In the genomic region with DNA sequence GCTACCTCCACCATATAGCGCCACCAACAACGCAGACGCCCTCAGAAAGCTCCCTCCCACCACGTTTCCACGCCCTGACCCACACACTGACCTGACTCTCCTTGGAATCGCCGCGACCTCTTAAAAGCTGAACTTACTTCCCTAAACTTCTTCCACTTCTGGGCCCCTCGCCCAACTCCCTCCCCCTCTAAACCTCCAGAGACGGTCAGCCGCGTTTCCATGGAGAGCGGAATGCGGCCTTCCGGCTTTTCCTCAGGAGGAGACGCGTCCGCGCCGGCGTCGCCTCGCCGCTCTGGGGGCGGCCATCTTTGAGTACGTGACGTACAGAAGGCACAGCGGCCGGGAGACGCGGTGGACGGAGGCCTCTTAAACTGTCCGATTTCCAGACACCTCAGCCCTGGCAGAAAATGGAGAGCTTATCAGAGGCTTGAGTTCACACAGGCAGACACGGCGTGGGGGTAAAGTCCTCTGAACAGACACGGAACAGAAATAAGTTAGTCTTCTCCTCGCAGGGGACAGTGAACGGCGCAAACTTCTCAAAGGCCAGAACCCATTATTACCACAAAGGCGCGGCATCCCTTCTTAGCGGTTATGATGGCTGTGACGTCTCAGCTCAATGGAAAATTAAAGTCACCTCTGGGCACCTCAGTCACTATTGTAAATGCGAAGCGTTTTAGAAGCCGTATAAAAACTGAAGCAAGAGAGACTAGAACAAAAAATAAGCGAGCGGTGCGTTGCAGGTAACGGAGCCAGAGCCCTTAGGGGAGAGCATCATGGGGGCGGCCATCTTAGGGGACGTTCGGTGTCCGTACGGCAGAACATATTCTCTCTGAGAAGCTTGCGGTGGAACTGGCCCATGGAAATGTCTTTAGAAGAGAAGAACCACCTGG, we compare ENCODE assay signal across 1 cellular context.
A peak's percentile ranks its signal among the peaks of the same experiment; 100 is the strongest.
TF ChIP-seq lines count a peak whose summit lies in the region.

A gene (minus strand): TSS at position 235 of the 890 bp plus-strand sequence. CDS start 1,970 bp downstream, outside the sequence.

TF ChIP-seq in K562, 482 proteins besides CTCF, POLR2A, EP300 and RAD21 (continued from another document and continues in another):
- TF ChIP-seq CHD2 (IDR thresholded peaks at IDR 0.05; ENCODE audit: low read depth, low read length), result no peak
- TF ChIP-seq BACH1 (tag; IDR thresholded peaks at IDR 0.05), result peak; percentile 80; the same call in 1 of the 2 replicates
- 0 out of 2 replicates have a peak, but pooled peaks have one; percentile 48 for TF ChIP-seq MBD2 (IDR thresholded peaks at IDR 0.05; ENCODE audit: borderline replicate concordance, low read depth)
- TF ChIP-seq, protein P1, sequence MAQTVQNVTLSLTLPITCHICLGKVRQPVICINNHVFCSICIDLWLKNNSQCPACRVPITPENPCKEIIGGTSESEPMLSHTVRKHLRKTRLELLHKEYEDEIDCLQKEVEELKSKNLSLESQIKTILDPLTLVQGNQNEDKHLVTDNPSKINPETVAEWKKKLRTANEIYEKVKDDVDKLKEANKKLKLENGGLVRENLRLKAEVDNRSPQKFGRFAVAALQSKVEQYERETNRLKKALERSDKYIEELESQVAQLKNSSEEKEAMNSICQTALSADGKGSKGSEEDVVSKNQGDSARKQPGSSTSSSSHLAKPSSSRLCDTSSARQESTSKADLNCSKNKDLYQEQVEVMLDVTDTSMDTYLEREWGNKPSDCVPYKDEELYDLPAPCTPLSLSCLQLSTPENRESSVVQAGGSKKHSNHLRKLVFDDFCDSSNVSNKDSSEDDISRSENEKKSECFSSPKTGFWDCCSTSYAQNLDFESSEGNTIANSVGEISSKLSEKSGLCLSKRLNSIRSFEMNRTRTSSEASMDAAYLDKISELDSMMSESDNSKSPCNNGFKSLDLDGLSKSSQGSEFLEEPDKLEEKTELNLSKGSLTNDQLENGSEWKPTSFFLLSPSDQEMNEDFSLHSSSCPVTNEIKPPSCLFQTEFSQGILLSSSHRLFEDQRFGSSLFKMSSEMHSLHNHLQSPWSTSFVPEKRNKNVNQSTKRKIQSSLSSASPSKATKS (CRISPR knock-in tag; IDR thresholded peaks at IDR 0.05), result no peak
- no peak for TF ChIP-seq ZZZ3 (IDR thresholded peaks at IDR 0.05)
- TF ChIP-seq NELFE (IDR thresholded peaks at IDR 0.05; ENCODE audit: insufficient read depth, insufficient read length), result no peak
- TF ChIP-seq, protein P2, sequence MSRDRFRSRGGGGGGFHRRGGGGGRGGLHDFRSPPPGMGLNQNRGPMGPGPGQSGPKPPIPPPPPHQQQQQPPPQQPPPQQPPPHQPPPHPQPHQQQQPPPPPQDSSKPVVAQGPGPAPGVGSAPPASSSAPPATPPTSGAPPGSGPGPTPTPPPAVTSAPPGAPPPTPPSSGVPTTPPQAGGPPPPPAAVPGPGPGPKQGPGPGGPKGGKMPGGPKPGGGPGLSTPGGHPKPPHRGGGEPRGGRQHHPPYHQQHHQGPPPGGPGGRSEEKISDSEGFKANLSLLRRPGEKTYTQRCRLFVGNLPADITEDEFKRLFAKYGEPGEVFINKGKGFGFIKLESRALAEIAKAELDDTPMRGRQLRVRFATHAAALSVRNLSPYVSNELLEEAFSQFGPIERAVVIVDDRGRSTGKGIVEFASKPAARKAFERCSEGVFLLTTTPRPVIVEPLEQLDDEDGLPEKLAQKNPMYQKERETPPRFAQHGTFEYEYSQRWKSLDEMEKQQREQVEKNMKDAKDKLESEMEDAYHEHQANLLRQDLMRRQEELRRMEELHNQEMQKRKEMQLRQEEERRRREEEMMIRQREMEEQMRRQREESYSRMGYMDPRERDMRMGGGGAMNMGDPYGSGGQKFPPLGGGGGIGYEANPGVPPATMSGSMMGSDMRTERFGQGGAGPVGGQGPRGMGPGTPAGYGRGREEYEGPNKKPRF (IDR thresholded peaks at IDR 0.05; ENCODE audit: low read depth, low read length), result no peak
- TF ChIP-seq PURB (CRISPR knock-in tag; IDR thresholded peaks at IDR 0.05; ENCODE audit: low read depth), result no peak
- 0 out of 2 replicates have a peak, but pooled peaks have one; percentile 54 for TF ChIP-seq CBFB (CRISPR knock-in tag; IDR thresholded peaks at IDR 0.05)
- TF ChIP-seq TCF7L2 (IDR thresholded peaks at IDR 0.05; ENCODE audit: low read depth, low read length), result peak; percentile 87
- TF ChIP-seq SIRT6 (IDR thresholded peaks at IDR 0.05; ENCODE audit: low read depth, low read length), result no peak
- TF ChIP-seq GTF2F1 (IDR thresholded peaks at IDR 0.05; ENCODE audit: low read depth, low read length), result no peak
- TF ChIP-seq ASH1L (IDR thresholded peaks at IDR 0.05; ENCODE audit: borderline replicate concordance, low read depth, partially characterized antibody), result peak; percentile 54
- TF ChIP-seq ZNF77 (CRISPR knock-in tag; IDR thresholded peaks at IDR 0.05), result no peak
- no peak for TF ChIP-seq RBM39 (optimal IDR thresholded peaks at IDR 0.05; ENCODE audit: low read depth, low read length)
- TF ChIP-seq, protein P3, sequence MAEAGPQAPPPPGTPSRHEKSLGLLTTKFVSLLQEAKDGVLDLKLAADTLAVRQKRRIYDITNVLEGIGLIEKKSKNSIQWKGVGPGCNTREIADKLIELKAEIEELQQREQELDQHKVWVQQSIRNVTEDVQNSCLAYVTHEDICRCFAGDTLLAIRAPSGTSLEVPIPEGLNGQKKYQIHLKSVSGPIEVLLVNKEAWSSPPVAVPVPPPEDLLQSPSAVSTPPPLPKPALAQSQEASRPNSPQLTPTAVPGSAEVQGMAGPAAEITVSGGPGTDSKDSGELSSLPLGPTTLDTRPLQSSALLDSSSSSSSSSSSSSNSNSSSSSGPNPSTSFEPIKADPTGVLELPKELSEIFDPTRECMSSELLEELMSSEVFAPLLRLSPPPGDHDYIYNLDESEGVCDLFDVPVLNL (CRISPR knock-in tag; IDR thresholded peaks at IDR 0.05; ENCODE audit: low read depth), result no peak; the same call in 1 of the 2 replicates
- TF ChIP-seq ZNF586 (CRISPR knock-in tag; conservative IDR thresholded peaks at IDR 0.05), result no peak
- peak; percentile 83 for TF ChIP-seq TBP (optimal IDR thresholded peaks at IDR 0.05; ENCODE audit: low read depth, low read length)
- TF ChIP-seq NFE2L1 (tag; IDR thresholded peaks at IDR 0.05; ENCODE audit: borderline replicate concordance, low read depth), result no peak
- TF ChIP-seq, protein P4, sequence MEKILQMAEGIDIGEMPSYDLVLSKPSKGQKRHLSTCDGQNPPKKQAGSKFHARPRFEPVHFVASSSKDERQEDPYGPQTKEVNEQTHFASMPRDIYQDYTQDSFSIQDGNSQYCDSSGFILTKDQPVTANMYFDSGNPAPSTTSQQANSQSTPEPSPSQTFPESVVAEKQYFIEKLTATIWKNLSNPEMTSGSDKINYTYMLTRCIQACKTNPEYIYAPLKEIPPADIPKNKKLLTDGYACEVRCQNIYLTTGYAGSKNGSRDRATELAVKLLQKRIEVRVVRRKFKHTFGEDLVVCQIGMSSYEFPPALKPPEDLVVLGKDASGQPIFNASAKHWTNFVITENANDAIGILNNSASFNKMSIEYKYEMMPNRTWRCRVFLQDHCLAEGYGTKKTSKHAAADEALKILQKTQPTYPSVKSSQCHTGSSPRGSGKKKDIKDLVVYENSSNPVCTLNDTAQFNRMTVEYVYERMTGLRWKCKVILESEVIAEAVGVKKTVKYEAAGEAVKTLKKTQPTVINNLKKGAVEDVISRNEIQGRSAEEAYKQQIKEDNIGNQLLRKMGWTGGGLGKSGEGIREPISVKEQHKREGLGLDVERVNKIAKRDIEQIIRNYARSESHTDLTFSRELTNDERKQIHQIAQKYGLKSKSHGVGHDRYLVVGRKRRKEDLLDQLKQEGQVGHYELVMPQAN (IDR thresholded peaks at IDR 0.05; ENCODE audit: borderline replicate concordance), result peak; percentile 83
- TF ChIP-seq ZNF436 (CRISPR knock-in tag; IDR thresholded peaks at IDR 0.05), result no peak
- no peak for TF ChIP-seq ZNF184 (CRISPR knock-in tag; IDR thresholded peaks at IDR 0.05)
- no peak for TF ChIP-seq TAF7 (tag; IDR thresholded peaks at IDR 0.05)
- peak; percentile 50; the same call in 1 of the 2 replicates for TF ChIP-seq ETV5 (CRISPR knock-in tag; IDR thresholded peaks at IDR 0.05; ENCODE audit: low read depth)
- peak; percentile 91 for TF ChIP-seq CXXC5 (CRISPR knock-in tag; IDR thresholded peaks at IDR 0.05)
- TF ChIP-seq, protein P5, sequence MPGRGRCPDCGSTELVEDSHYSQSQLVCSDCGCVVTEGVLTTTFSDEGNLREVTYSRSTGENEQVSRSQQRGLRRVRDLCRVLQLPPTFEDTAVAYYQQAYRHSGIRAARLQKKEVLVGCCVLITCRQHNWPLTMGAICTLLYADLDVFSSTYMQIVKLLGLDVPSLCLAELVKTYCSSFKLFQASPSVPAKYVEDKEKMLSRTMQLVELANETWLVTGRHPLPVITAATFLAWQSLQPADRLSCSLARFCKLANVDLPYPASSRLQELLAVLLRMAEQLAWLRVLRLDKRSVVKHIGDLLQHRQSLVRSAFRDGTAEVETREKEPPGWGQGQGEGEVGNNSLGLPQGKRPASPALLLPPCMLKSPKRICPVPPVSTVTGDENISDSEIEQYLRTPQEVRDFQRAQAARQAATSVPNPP (IDR thresholded peaks at IDR 0.05; ENCODE audit: borderline replicate concordance, insufficient read depth, insufficient read length), result no peak
- TF ChIP-seq, protein P6, sequence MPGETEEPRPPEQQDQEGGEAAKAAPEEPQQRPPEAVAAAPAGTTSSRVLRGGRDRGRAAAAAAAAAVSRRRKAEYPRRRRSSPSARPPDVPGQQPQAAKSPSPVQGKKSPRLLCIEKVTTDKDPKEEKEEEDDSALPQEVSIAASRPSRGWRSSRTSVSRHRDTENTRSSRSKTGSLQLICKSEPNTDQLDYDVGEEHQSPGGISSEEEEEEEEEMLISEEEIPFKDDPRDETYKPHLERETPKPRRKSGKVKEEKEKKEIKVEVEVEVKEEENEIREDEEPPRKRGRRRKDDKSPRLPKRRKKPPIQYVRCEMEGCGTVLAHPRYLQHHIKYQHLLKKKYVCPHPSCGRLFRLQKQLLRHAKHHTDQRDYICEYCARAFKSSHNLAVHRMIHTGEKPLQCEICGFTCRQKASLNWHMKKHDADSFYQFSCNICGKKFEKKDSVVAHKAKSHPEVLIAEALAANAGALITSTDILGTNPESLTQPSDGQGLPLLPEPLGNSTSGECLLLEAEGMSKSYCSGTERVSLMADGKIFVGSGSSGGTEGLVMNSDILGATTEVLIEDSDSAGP (CRISPR knock-in tag; IDR thresholded peaks at IDR 0.05), result no peak
- TF ChIP-seq, protein P7, sequence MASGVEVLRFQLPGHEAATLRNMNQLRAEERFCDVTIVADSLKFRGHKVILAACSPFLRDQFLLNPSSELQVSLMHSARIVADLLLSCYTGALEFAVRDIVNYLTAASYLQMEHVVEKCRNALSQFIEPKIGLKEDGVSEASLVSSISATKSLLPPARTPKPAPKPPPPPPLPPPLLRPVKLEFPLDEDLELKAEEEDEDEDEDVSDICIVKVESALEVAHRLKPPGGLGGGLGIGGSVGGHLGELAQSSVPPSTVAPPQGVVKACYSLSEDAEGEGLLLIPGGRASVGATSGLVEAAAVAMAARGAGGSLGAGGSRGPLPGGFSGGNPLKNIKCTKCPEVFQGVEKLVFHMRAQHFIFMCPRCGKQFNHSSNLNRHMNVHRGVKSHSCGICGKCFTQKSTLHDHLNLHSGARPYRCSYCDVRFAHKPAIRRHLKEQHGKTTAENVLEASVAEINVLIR (CRISPR knock-in tag; IDR thresholded peaks at IDR 0.05), result peak; percentile 63; the same call in 1 of the 2 replicates
- TF ChIP-seq ZNF408 (CRISPR knock-in tag; IDR thresholded peaks at IDR 0.05; ENCODE audit: low read depth), result no peak
- TF ChIP-seq ZNF311 (CRISPR knock-in tag; IDR thresholded peaks at IDR 0.05), result no peak
- TF ChIP-seq ZNF140 (CRISPR knock-in tag; IDR thresholded peaks at IDR 0.05), result no peak
- TF ChIP-seq ZNF707 (CRISPR knock-in tag; conservative IDR thresholded peaks at IDR 0.05), result no peak
- TF ChIP-seq SP1 (CRISPR knock-in tag; IDR thresholded peaks at IDR 0.05), result peak; percentile 63; the same call in 1 of the 2 replicates
- peak; percentile 83; the same call in 1 of the 2 replicates for TF ChIP-seq NFRKB (IDR thresholded peaks at IDR 0.05; ENCODE audit: low read depth)
- TF ChIP-seq, protein P8, sequence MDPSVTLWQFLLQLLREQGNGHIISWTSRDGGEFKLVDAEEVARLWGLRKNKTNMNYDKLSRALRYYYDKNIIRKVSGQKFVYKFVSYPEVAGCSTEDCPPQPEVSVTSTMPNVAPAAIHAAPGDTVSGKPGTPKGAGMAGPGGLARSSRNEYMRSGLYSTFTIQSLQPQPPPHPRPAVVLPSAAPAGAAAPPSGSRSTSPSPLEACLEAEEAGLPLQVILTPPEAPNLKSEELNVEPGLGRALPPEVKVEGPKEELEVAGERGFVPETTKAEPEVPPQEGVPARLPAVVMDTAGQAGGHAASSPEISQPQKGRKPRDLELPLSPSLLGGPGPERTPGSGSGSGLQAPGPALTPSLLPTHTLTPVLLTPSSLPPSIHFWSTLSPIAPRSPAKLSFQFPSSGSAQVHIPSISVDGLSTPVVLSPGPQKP (CRISPR knock-in tag; IDR thresholded peaks at IDR 0.05), result no peak
- no peak for TF ChIP-seq THRAP3 (IDR thresholded peaks at IDR 0.05; ENCODE audit: borderline replicate concordance)
- TF ChIP-seq E2F3 (CRISPR knock-in tag; IDR thresholded peaks at IDR 0.05), result no peak
- peak; percentile 62; the same call in 1 of the 2 replicates for TF ChIP-seq L3MBTL2 (IDR thresholded peaks at IDR 0.05)
- TF ChIP-seq, protein P9, sequence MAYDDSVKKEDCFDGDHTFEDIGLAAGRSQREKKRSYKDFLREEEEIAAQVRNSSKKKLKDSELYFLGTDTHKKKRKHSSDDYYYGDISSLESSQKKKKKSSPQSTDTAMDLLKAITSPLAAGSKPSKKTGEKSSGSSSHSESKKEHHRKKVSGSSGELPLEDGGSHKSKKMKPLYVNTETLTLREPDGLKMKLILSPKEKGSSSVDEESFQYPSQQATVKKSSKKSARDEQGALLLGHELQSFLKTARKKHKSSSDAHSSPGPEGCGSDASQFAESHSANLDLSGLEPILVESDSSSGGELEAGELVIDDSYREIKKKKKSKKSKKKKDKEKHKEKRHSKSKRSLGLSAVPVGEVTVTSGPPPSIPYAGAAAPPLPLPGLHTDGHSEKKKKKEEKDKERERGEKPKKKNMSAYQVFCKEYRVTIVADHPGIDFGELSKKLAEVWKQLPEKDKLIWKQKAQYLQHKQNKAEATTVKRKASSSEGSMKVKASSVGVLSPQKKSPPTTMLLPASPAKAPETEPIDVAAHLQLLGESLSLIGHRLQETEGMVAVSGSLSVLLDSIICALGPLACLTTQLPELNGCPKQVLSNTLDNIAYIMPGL (CRISPR knock-in tag; IDR thresholded peaks at IDR 0.05), result no peak
- TF ChIP-seq, protein P10, sequence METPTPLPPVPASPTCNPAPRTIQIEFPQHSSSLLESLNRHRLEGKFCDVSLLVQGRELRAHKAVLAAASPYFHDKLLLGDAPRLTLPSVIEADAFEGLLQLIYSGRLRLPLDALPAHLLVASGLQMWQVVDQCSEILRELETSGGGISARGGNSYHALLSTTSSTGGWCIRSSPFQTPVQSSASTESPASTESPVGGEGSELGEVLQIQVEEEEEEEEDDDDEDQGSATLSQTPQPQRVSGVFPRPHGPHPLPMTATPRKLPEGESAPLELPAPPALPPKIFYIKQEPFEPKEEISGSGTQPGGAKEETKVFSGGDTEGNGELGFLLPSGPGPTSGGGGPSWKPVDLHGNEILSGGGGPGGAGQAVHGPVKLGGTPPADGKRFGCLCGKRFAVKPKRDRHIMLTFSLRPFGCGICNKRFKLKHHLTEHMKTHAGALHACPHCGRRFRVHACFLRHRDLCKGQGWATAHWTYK (CRISPR knock-in tag; IDR thresholded peaks at IDR 0.05), result 0 out of 2 replicates have a peak, but pooled peaks have one; percentile 46
- no peak for TF ChIP-seq ZC3H4 (CRISPR knock-in tag; IDR thresholded peaks at IDR 0.05; ENCODE audit: borderline replicate concordance)
- TF ChIP-seq, protein P11, sequence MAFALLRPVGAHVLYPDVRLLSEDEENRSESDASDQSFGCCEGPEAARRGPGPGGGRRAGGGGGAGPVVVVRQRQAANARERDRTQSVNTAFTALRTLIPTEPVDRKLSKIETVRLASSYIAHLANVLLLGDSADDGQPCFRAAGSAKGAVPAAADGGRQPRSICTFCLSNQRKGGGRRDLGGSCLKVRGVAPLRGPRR (CRISPR knock-in tag; IDR thresholded peaks at IDR 0.05), result no peak
- TF ChIP-seq ZNF561 (CRISPR knock-in tag; conservative IDR thresholded peaks at IDR 0.05), result no peak
- no peak for TF ChIP-seq SRF (CRISPR knock-in tag; IDR thresholded peaks at IDR 0.05)
- no peak for TF ChIP-seq ZNF717 (CRISPR knock-in tag; IDR thresholded peaks at IDR 0.05)
